8 cellular contexts compared by ENCODE assay signal in the genomic region with DNA sequence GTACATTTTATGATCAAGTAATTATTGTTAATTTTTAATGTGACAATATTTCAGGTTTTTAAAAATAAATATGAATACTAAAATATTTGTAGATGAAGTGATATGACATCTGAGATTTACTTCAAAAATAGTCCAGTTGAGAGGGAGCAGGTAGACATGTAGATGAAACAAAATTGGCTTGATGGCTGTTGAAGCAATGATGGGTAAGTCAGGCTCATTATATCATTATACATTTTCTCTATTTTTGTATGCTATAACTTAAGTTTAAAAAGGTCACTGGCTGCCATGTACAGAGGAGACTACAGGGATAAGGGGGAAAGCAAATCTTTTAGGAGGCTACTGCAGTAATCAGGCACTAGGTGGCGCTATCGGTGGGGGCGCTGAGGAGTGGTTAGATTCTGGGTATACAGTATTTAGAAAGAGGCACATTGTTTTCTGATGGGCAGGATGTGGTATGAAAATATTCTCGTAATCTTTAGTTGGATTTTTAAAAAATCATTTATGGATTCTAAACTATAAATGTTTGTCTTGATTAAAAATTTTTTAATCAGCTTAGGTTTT.
DNase-seq lines count a peak whose midpoint lies in the region; ATAC-seq, FAIRE-seq and TF ChIP-seq lines count a peak whose summit lies in the region.

No MANE protein-coding gene starts in this region.

- H3K36me3 Mint-ChIP-seq in T-helper 2 cell treated with Interferon-gamma antibody and Interleukin-4, amounts not matched to agents 5 μg/mL and 100 μg/mL, for 36 hours (ENCODE audit: low read depth), result no peaks in the 10 kb centered on the region

- DNase-seq in NCI-H524 (lab: John Stamatoyannopoulos, UW) (peak; percentile 58 to 69), NCI-H524 treated with DMSO at 0.1 percent for 48 hours (lab: John Stamatoyannopoulos, UW) (no peak), NCI-H1092 treated with DMSO at 0.1 percent for 48 hours (lab: John Stamatoyannopoulos, UW) (peak; percentile 75), K562 (ENCODE audit: extremely low read depth in 1 of 4, low spot score in 3 of 4) (peak; percentile 85 to 93 (median 89)), kidney epithelial cell (ENCODE audit: low read depth) (no peak)
- DNase-seq in T-helper 2 cell treated with Interferon-gamma antibody and Interleukin-4, amounts not matched to agents 5 μg/mL and 100 μg/mL, for 36 hours (ENCODE audit: low spot score), result peak; percentile 33
- peak; percentile 22 to 58 (median 28) for DNase-seq in stimulated activated CD4-positive, alpha-beta T cell treated with anti-CD3 and anti-CD28 coated beads, TNF-alpha, amount 100 ng/mL, for 24 hours (ENCODE audit: low read depth in 3 of 3)

- H3K9me1 ChIP-seq in K562 (ENCODE audit: control insufficient read depth, insufficient read depth, low read length), result no peaks in the 10 kb centered on the region

- WGBS in K562 (ENCODE audit: insufficient coverage, low coverage, missing lambda C conversion rate), result under 1% methylated on average over 4 of the region's 4 CpGs

- no peak for TF ChIP-seq EP300 in K562 (IDR thresholded peaks at IDR 0.05; ENCODE audit: low read length)

- TF ChIP-seq POLR2A in K562 (conservative IDR thresholded peaks at IDR 0.05), result no peak

- intact Hi-C loops in K562 (cut with micrococcal nuclease), result loop anchor here (2.0 to 5.0 kb wide), 4 partner anchors 17 to 1147 kb away; no protein-coding TSS in a partner anchor

- no peak overlapping the region for H3K4me2 ChIP-seq in K562 (ENCODE audit: insufficient read depth, low read length)

- H3K9me3 Mint-ChIP-seq in T-helper 2 cell treated with Interferon-gamma antibody and Interleukin-4, amounts not matched to agents 5 μg/mL and 100 μg/mL, for 36 hours, result no peaks in the 10 kb centered on the region

- no peaks in the 10 kb centered on the region for H3K4me1 Mint-ChIP-seq in T-helper 2 cell treated with Interferon-gamma antibody and Interleukin-4, amounts not matched to agents 5 μg/mL and 100 μg/mL, for 36 hours (ENCODE audit: low read depth)

- FAIRE-seq in K562 (lab: Jason Lieb, UNC), result peak; percentile 83

- H3K9ac ChIP-seq in K562 (ENCODE audit: insufficient read depth in 1 of 2, low read depth in 2 of 2, low read length in 2 of 2), result no peak overlapping the region

- H4K20me1 ChIP-seq in K562 (replicated peaks; ENCODE audit: control insufficient read depth, insufficient read depth, low read length), result no peaks in the 10 kb centered on the region

- no peaks in the 10 kb centered on the region for H3K27me3 Mint-ChIP-seq in T-helper 2 cell treated with Interferon-gamma antibody and Interleukin-4, amounts not matched to agents 5 μg/mL and 100 μg/mL, for 36 hours (ENCODE audit: low read depth)

- peak; percentile 87 for ATAC-seq in HG02588 (IDR thresholded peaks at IDR 0.05; ENCODE audit: unreplicated experiment)
- peak; percentile 99 for ATAC-seq in K562

- POLR2A ChIA-PET in K562 (lab: Yijun Ruan, JAX), result interaction anchor here (0.6 to 1.3 kb wide), 2 partner anchors 22 to 1397 kb away, joined by 3 to 5 read pairs; no protein-coding TSS in a partner anchor

- CTCF ChIA-PET in K562 (lab: Yijun Ruan, JAX; ENCODE audit: low intra/inter-chr PET ratio), result interaction anchor here (0.6 to 2.0 kb wide), 8 partner anchors 11 to 1407 kb away, joined by 3 to 7 read pairs (median 4); no protein-coding TSS in a partner anchor

- H3K4me1 ChIP-seq in K562 (replicated peaks in 1 of 2; ENCODE audit: control insufficient read depth in 2 of 2, insufficient read depth in 2 of 2, low read length in 2 of 2), result no peaks in the 10 kb centered on the region

- no TSS peak for BruUV-seq in K562 (replicated peaks; lab: Mats Ljungman, UMichigan)

- H3K27me3 ChIP-seq in K562 (ENCODE audit: control insufficient read depth in 2 of 2, insufficient read depth in 2 of 2, low read length in 2 of 2), result peaks cover 3 to 9% of the 10 kb centered on the region in 2 experiments; a peak in 1 of 5 replicates
- no peaks in the 10 kb centered on the region for H3K27me3 ChIP-seq in kidney epithelial cell (ENCODE audit: control insufficient read depth, insufficient read depth, low read length)

- in situ Hi-C loops in K562 (cut with MboI), result loop anchor here (10.0 to 25.0 kb wide), 2 partner anchors 643 to 1135 kb away; no protein-coding TSS in a partner anchor

- no peak overlapping the region for H3K27ac Mint-ChIP-seq in T-helper 2 cell treated with Interferon-gamma antibody and Interleukin-4, amounts not matched to agents 5 μg/mL and 100 μg/mL, for 36 hours

- H3K4me3 Mint-ChIP-seq in T-helper 2 cell treated with Interferon-gamma antibody and Interleukin-4, amounts not matched to agents 5 μg/mL and 100 μg/mL, for 36 hours, result no peak overlapping the region

- peak; percentile 73 to 88 for TF ChIP-seq RAD21 in K562 (CRISPR knock-in tag; conservative IDR thresholded peaks at IDR 0.05 in 1 of 2, IDR thresholded peaks at IDR 0.05 in 1 of 2)

- H3K27ac ChIP-seq in K562 (ENCODE audit: extremely low read depth, low read depth, low read length), result no peak overlapping the region

- no peaks in the 10 kb centered on the region for H3K36me3 ChIP-seq in K562 (ENCODE audit: control insufficient read depth, insufficient read depth, low read length)
- no peaks in the 10 kb centered on the region for H3K36me3 ChIP-seq in kidney epithelial cell (ENCODE audit: control insufficient read depth, insufficient read depth, low read length)

- H3K79me2 ChIP-seq in K562 (ENCODE audit: control insufficient read depth, insufficient read depth, low read length), result no peaks in the 10 kb centered on the region

- no peaks in the 10 kb centered on the region for H3K9me3 ChIP-seq in K562 (replicated peaks; ENCODE audit: control insufficient read depth, insufficient read depth, low read depth, low read length)

- H2AFZ ChIP-seq in K562 (ENCODE audit: low read depth, low read length), result no peak overlapping the region

- no peak overlapping the region for H3K4me3 ChIP-seq in K562
- no peak overlapping the region for H3K4me3 ChIP-seq in kidney epithelial cell (ENCODE audit: low read depth, low read length)

- peak; percentile 95 to 98 (median 96) for TF ChIP-seq CTCF in K562 (IDR thresholded peaks at IDR 0.05 in 2 of 3, conservative IDR thresholded peaks at IDR 0.05 in 1 of 3; ENCODE audit: insufficient read depth in 2 of 3, low read depth in 1 of 3, low read length in 3 of 3)
- peak; percentile 93 for TF ChIP-seq CTCF in kidney epithelial cell (IDR thresholded peaks at IDR 0.05; ENCODE audit: insufficient read depth, low read length, poor library complexity, severe bottlenecking)

TF ChIP-seq in K562, 482 proteins besides CTCF, POLR2A, EP300 and RAD21 (continues in another document):
- peak; percentile 24 for TF ChIP-seq CTCFL (IDR thresholded peaks at IDR 0.05; ENCODE audit: borderline replicate concordance, insufficient read depth, low read depth, low read length, poor library complexity, severe bottlenecking)
- 0 out of 2 replicates have a peak, but pooled peaks have one; percentile 40 for TF ChIP-seq ILF3 (IDR thresholded peaks at IDR 0.05; ENCODE audit: borderline replicate concordance)
- no peak for TF ChIP-seq MAX (CRISPR knock-in tag; IDR thresholded peaks at IDR 0.05)
- 0 out of 4 replicates have a peak, but pooled peaks have one; percentile 22 to 41 for TF ChIP-seq MNT (conservative IDR thresholded peaks at IDR 0.05)
- TF ChIP-seq EWSR1 (IDR thresholded peaks at IDR 0.05; ENCODE audit: borderline replicate concordance, low read depth, partially characterized antibody), result peak; percentile 30
- TF ChIP-seq PTTG1 (tag; IDR thresholded peaks at IDR 0.05; ENCODE audit: low read depth), result no peak
- TF ChIP-seq, protein P1, sequence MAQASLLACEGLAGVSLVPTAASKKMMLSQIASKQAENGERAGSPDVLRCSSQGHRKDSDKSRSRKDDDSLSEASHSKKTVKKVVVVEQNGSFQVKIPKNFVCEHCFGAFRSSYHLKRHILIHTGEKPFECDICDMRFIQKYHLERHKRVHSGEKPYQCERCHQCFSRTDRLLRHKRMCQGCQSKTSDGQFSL (CRISPR knock-in tag; IDR thresholded peaks at IDR 0.05), result peak; percentile 96
- TF ChIP-seq, protein P1 (tag; IDR thresholded peaks at IDR 0.05), result peak in 1 of 2 experiments; percentile 86; a peak in 1 of 4 replicates
- peak; percentile 84 for TF ChIP-seq SMC3 (conservative IDR thresholded peaks at IDR 0.05; ENCODE audit: insufficient read depth, low read depth, low read length)
- 0 out of 2 replicates have a peak, but pooled peaks have one; percentile 13 for TF ChIP-seq ZNF384 (IDR thresholded peaks at IDR 0.05; ENCODE audit: low read depth, low read length)

Comparison
In these comparisons a context has a peak if more than half of its experiments do, and no peak if none do; other contexts are left out.
1. DNase-seq: peak in NCI-H524 (2 of 2), NCI-H1092 treated with DMSO at 0.1 percent for 48 hours (single experiment), T-helper 2 cell treated with Interferon-gamma antibody and Interleukin-4, amounts not matched to agents 5 μg/mL and 100 μg/mL, for 36 hours (single experiment), K562 (4 of 4) and stimulated activated CD4-positive, alpha-beta T cell treated with anti-CD3 and anti-CD28 coated beads, TNF-alpha, amount 100 ng/mL, for 24 hours (3 of 3); none in NCI-H524 treated with DMSO at 0.1 percent for 48 hours (single experiment) and kidney epithelial cell (single experiment).